1 cellular context compared by ENCODE assay signal in genomic region chr11:72750556-72751292, GRCh38.
A peak's percentile ranks its signal among the peaks of the same experiment; 100 is the strongest.
TF ChIP-seq lines count a peak whose summit lies in the region.

No MANE protein-coding gene starts in this region.

TF ChIP-seq in HepG2, 621 proteins besides CTCF, POLR2A, EP300 and RAD21:
- TF ChIP-seq SCMH1 (CRISPR knock-in tag; IDR thresholded peaks at IDR 0.05; ENCODE audit: borderline replicate concordance) = no peak
- TF ChIP-seq, protein P1, sequence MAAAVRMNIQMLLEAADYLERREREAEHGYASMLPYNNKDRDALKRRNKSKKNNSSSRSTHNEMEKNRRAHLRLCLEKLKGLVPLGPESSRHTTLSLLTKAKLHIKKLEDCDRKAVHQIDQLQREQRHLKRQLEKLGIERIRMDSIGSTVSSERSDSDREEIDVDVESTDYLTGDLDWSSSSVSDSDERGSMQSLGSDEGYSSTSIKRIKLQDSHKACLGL (CRISPR knock-in tag; IDR thresholded peaks at IDR 0.05) = 0 out of 2 replicates have a peak, but pooled peaks have one; percentile 23
- TF ChIP-seq CHD4 (IDR thresholded peaks at IDR 0.05; ENCODE audit: borderline replicate concordance, low read length) = no peak
- TF ChIP-seq PHF8 (CRISPR knock-in tag; IDR thresholded peaks at IDR 0.05) = 0 out of 2 replicates have a peak, but pooled peaks have one; percentile 8
- TF ChIP-seq ZFY (CRISPR knock-in tag; IDR thresholded peaks at IDR 0.05) = peak; percentile 38; the same call in 1 of the 2 replicates
- TF ChIP-seq ZFX (CRISPR knock-in tag; IDR thresholded peaks at IDR 0.05; ENCODE audit: low read depth) = peak; percentile 28; the same call in 1 of the 2 replicates
- TF ChIP-seq TAF1 (CRISPR knock-in tag; IDR thresholded peaks at IDR 0.05) = 0 out of 2 replicates have a peak, but pooled peaks have one; percentile 19
- TF ChIP-seq ZFP91 (CRISPR knock-in tag; IDR thresholded peaks at IDR 0.05; ENCODE audit: borderline replicate concordance) = 0 out of 2 replicates have a peak, but pooled peaks have one; percentile 38
